In genomic region chr2:120741514-120742448, GRCh38 we compare ENCODE assay signal across 8 cellular contexts. TPM values are rescaled to one million over a fixed set of nuclear protein-coding genes. Genes with fewer than 3 reads are reported as not detected.
DNase-seq lines count a peak whose midpoint lies in the region; ATAC-seq and TF ChIP-seq lines count a peak whose summit lies in the region.
"Had no signal": no experiment of that assay in that cellular context is flagged by ENCODE, and none has a peak within 500 bp of the region (broad histone marks: within the 10 kb centered on the region; RNA-seq: fewer than 3 reads in every experiment).

No MANE protein-coding gene starts in this region.

- no peak overlapping the region for H3K27ac ChIP-seq in mammary epithelial cell (ENCODE audit: insufficient read depth, low read depth, low read length)
- no peak overlapping the region for H3K27ac ChIP-seq in subcutaneous abdominal adipose tissue (ENCODE audit: low read depth, low read length)

- H3K36me3 ChIP-seq in mammary epithelial cell (ENCODE audit: insufficient read depth, low read length) (no peaks in the 10 kb centered on the region), subcutaneous abdominal adipose tissue (ENCODE audit: control insufficient read depth in 5 of 5, insufficient read depth in 5 of 5, low read length in 5 of 5) (no peaks in the 10 kb centered on the region)

- TF ChIP-seq CTCF in mammary epithelial cell (conservative IDR thresholded peaks at IDR 0.05 in 1 of 2, IDR thresholded peaks at IDR 0.05 in 1 of 2; ENCODE audit: extremely low read depth in 1 of 2, insufficient read depth in 1 of 2, low read depth in 1 of 2, low read length in 2 of 2): no peak

- peak; percentile 23 for ATAC-seq in left lobe of liver

- H3K79me2 ChIP-seq in mammary epithelial cell (ENCODE audit: insufficient read depth, low read length): no peaks in the 10 kb centered on the region

- H3K4me3 ChIP-seq in mammary epithelial cell (replicated peaks in 1 of 3; ENCODE audit: insufficient read depth in 1 of 3, low read depth in 2 of 3, low read length in 3 of 3) (no peak overlapping the region), subcutaneous abdominal adipose tissue (ENCODE audit: low read depth in 1 of 5, low read length in 5 of 5) (peak overlapping the region in 3 of 5 donors; percentile 27 to 55 (median 32))

- H3K9me3 ChIP-seq in mammary epithelial cell (replicated peaks; ENCODE audit: insufficient read depth, low read length) (no peaks in the 10 kb centered on the region), subcutaneous abdominal adipose tissue (ENCODE audit: control insufficient read depth in 5 of 5, low read length in 5 of 5) (no peaks in the 10 kb centered on the region)

- in situ Hi-C loops in mammary epithelial cell (cut with MboI; ENCODE audit: low sequenced_read_pairs in 2 of 2): no loop called here

- H4K20me1 ChIP-seq in mammary epithelial cell (ENCODE audit: insufficient read depth, low read length): no peaks in the 10 kb centered on the region

- H3K9ac ChIP-seq in mammary epithelial cell (ENCODE audit: insufficient read depth, low read length) (no peak overlapping the region), subcutaneous abdominal adipose tissue (ENCODE audit: low read length in 5 of 5) (no peak overlapping the region)

- 29% methylated on average over 42 of the region's 80 CpGs for WGBS in mammary epithelial cell (ENCODE audit: low coverage, missing lambda C conversion rate)

- peak overlapping the region; percentile 24 for H2AFZ ChIP-seq in mammary epithelial cell (ENCODE audit: low read depth, low read length)

- peak overlapping the region; percentile 68 for H3K4me2 ChIP-seq in mammary epithelial cell (ENCODE audit: insufficient read depth, low read depth, low read length)

- dilution Hi-C loops in mammary epithelial cell (cut with HindIII; ENCODE audit: low sequenced_read_pairs): loop anchor here (5.0 kb wide), 1 partner anchor 36 kb away; no protein-coding TSS in a partner anchor

- intact Hi-C loops in mammary epithelial cell (cut with micrococcal nuclease): no loop called here

- DNase-seq in HK-2 (ENCODE audit: unreplicated experiment): peak; percentile 41
- DNase-seq in mammary epithelial cell: no peak
- no peak for DNase-seq in left lobe of liver (ENCODE audit: low spot score)
- DNase-seq in T1000 (lab: John Stamatoyannopoulos, UW): no peak
- DNase-seq in cerebellum (ENCODE audit: low spot score): no peak
- DNase-seq in activated T-cell treated with anti-CD3 and anti-CD28 coated beads, Interleukin-2, amount 50 U/mL, for 1 hour: no peak
- DNase-seq: NCI-H1436 had no signal

- CTCF ChIA-PET in mammary epithelial cell (lab: Charles Lee; ENCODE audit: low non-redundant PET): no interaction called here

- H3K4me1 ChIP-seq in mammary epithelial cell (ENCODE audit: insufficient read depth, low read length) (peaks cover 11% of the 10 kb centered on the region), subcutaneous abdominal adipose tissue (ENCODE audit: control insufficient read depth in 5 of 5, insufficient read depth in 5 of 5, low read length in 5 of 5) (peaks cover 0 to 22% (median 16%) of the 10 kb centered on the region in 5 donors)

- H3K27me3 ChIP-seq in mammary epithelial cell (ENCODE audit: insufficient read depth, low read length): peaks cover 46% of the 10 kb centered on the region
- peaks cover 34 to 63% (median 42%) of the 10 kb centered on the region in 5 donors for H3K27me3 ChIP-seq in subcutaneous abdominal adipose tissue (ENCODE audit: control insufficient read depth in 5 of 5, insufficient read depth in 4 of 5, low read length in 5 of 5)

- no TSS peak for BruUV-seq in mammary epithelial cell (replicated peaks; lab: Mats Ljungman, UMichigan)

RNA-seq across cellular contexts. Expression of gene GLI2, which starts 6.1 kb away (rescaled TPM):
- total RNA-seq in mammary epithelial cell (under 1 TPM in 1 of 2 donors, not detected in 1; under 0.01 TPM), left lobe of liver (0.30 TPM), cerebellum (8.9 TPM)
- 0.01 TPM for polyA plus RNA-seq in mammary epithelial cell
- not detected for polyA minus RNA-seq in mammary epithelial cell

Comparison
In these comparisons a context has a peak if more than half of its experiments do, and no peak if none do; other contexts are left out.
1. H3K4me3 ChIP-seq: peak in subcutaneous abdominal adipose tissue (3 of 5); none in mammary epithelial cell (0 of 3).